ENCODE assay signal across 17 cellular contexts in genomic region chr20:4051413-4052138, GRCh38. TPM values are rescaled to one million over a fixed set of nuclear protein-coding genes. Genes with fewer than 3 reads are reported as not detected.
A peak's percentile ranks its signal among the peaks of the same experiment; 100 is the strongest.
DNase-seq lines count a peak whose midpoint lies in the region; ATAC-seq and TF ChIP-seq lines count a peak whose summit lies in the region.
"Had no signal": no experiment of that assay in that cellular context is flagged by ENCODE, and none has a peak within 500 bp of the region (broad histone marks: within the 10 kb centered on the region; RNA-seq: fewer than 3 reads in every experiment).

No MANE protein-coding gene starts in this region.

- peaks cover 14% of the 10 kb centered on the region for H3K4me1 ChIP-seq in RWPE2 (ENCODE audit: insufficient read depth, poor library complexity, severe bottlenecking)
- peaks cover 0 to 24% (median 13%) of the 10 kb centered on the region in 12 donors for H3K4me1 ChIP-seq in heart left ventricle
- H3K4me1 ChIP-seq in spleen: peaks cover 0 to 6% (median 0%) of the 10 kb centered on the region in 6 donors
- H3K4me1 ChIP-seq: suprapubic skin had no signal

- peak overlapping the region; percentile 58 for H3K27ac ChIP-seq in RWPE2 (ENCODE audit: poor library complexity, severe bottlenecking)
- H3K27ac ChIP-seq in heart left ventricle: peak overlapping the region in 10 of 12 donors; percentile 20 to 74 (median 53)
- H3K27ac ChIP-seq in spleen: no peak overlapping the region
- H3K27ac ChIP-seq: pancreas, suprapubic skin had no signal

- ATAC-seq in RWPE2 (ENCODE audit: low read depth): no peak
- ATAC-seq in heart left ventricle: peak in 3 of 4 donors; percentile 63 to 69 (median 64)
- ATAC-seq in HG02623 (IDR thresholded peaks at IDR 0.05; ENCODE audit: unreplicated experiment): no peak

- in situ Hi-C loops in KBM-7 (cut with MboI; ENCODE audit: low pct_unique_long_range_greater_than_20kb, low sequenced_read_pairs): no loop called here

- DNase-seq in KBM-7: peak; percentile 53
- peak; percentile 25 for DNase-seq in RWPE2 (ENCODE audit: low spot score)
- no peak for DNase-seq in heart left ventricle
- DNase-seq in spleen: peak; percentile 11
- DNase-seq in AG20443 (ENCODE audit: low spot score): no peak
- DNase-seq in SIG-M5 (lab: John Stamatoyannopoulos, UW): no peak
- DNase-seq: activated CD4-positive, alpha-beta T cell treated with anti-CD3 and anti-CD28 coated beads for 1 hour; activated gamma-delta T cell; amygdala; left lung; NCI-H1417 treated with DMSO at 0.1 percent for 48 hours; NK-92 treated with Interleukin-12 subunit alpha and Interleukin-12 subunit beta, amount 100 ng/mL, for 24 hours; SHP77; stimulated activated CD4-positive, alpha-beta T cell treated with anti-CD3 and anti-CD28 coated beads, Interleukin-4, amount 100 ng/mL, for 1 hour had no signal

- no peaks in the 10 kb centered on the region for H3K27me3 ChIP-seq in RWPE2 (ENCODE audit: insufficient read depth, poor library complexity, severe bottlenecking)
- no peaks in the 10 kb centered on the region for H3K27me3 ChIP-seq in heart left ventricle
- peaks cover 0 to 2% (median 0%) of the 10 kb centered on the region in 7 donors for H3K27me3 ChIP-seq in spleen (replicated peaks in 1 of 7)
- H3K27me3 ChIP-seq: left lung, pancreas, suprapubic skin had no signal

- H3K36me3 ChIP-seq in RWPE2 (ENCODE audit: low read depth) (no peaks in the 10 kb centered on the region), heart left ventricle (no peaks in the 10 kb centered on the region), spleen (no peaks in the 10 kb centered on the region)
- H3K36me3 ChIP-seq: left lung, pancreas, suprapubic skin had no signal

- TF ChIP-seq CTCF in RWPE2 (IDR thresholded peaks at IDR 0.05; ENCODE audit: poor library complexity, severe bottlenecking) (no peak), heart left ventricle (IDR thresholded peaks at IDR 0.05) (no peak), spleen (IDR thresholded peaks at IDR 0.05 in 8 of 11, conservative IDR thresholded peaks at IDR 0.05 in 3 of 11) (no peak)

- intact Hi-C loops in heart left ventricle (cut with DNase I): loop anchor here in 1 of 10 donors (5.0 kb wide), 1 partner anchor 34 kb away; the partner anchor contains the start of gene RNF24
- intact Hi-C loops in spleen (cut with DNase I; ENCODE audit: low total_unique reads): no loop called here

- H3K4me3 ChIP-seq in RWPE2 (ENCODE audit: severe bottlenecking) (no peak overlapping the region), heart left ventricle (no peak overlapping the region), spleen (no peak overlapping the region)
- H3K4me3 ChIP-seq: left lung, pancreas, suprapubic skin had no signal

- no peaks in the 10 kb centered on the region for H3K9me3 ChIP-seq in RWPE2 (ENCODE audit: severe bottlenecking)
- H3K9me3 ChIP-seq in heart left ventricle: no peaks in the 10 kb centered on the region
- H3K9me3 ChIP-seq in spleen: no peaks in the 10 kb centered on the region
- H3K9me3 ChIP-seq: left lung, pancreas, suprapubic skin had no signal

- TF ChIP-seq POLR2A in heart left ventricle (IDR thresholded peaks at IDR 0.05): no peak
- no peak for TF ChIP-seq POLR2A in spleen (IDR thresholded peaks at IDR 0.05)

- WGBS in heart left ventricle, 4 donors: 72 to 87% (median 82%) methylated on average over 8 of the region's 8 CpGs
- 69 to 86% (median 75%) methylated on average over 8 of the region's 8 CpGs for WGBS in spleen, 5 donors

RNA-seq across cellular contexts. Expression of gene RNF24, which starts 36.2 kb away (rescaled TPM):
- total RNA-seq in heart left ventricle (10 to 100 TPM in 2 of 9 donors, 1 to 10 TPM in 7; 4.2 to 15.2 (median 6.4) TPM), spleen (10 to 100 TPM; 22.0 to 46.8 (median 30.7) TPM)
- polyA plus RNA-seq in heart left ventricle (1 to 10 TPM; 1.2 to 6.8 TPM), spleen (1 to 10 TPM; 1.1 to 3.8 (median 1.8) TPM)

Comparison
In these comparisons a context has a peak if more than half of its experiments do, and no peak if none do; other contexts are left out.
1. DNase-seq: peak in KBM-7 (single experiment), RWPE2 (single experiment) and spleen (single experiment); none in heart left ventricle (0 of 5), AG20443 (single experiment) and SIG-M5 (single experiment).
2. ATAC-seq: peak in heart left ventricle (3 of 4); none in RWPE2 (single experiment) and HG02623 (single experiment).
3. H3K27ac ChIP-seq: peak in RWPE2 (single experiment) and heart left ventricle (10 of 12); none in spleen (0 of 8).